11 cellular contexts compared by ENCODE assay signal in the genomic region with DNA sequence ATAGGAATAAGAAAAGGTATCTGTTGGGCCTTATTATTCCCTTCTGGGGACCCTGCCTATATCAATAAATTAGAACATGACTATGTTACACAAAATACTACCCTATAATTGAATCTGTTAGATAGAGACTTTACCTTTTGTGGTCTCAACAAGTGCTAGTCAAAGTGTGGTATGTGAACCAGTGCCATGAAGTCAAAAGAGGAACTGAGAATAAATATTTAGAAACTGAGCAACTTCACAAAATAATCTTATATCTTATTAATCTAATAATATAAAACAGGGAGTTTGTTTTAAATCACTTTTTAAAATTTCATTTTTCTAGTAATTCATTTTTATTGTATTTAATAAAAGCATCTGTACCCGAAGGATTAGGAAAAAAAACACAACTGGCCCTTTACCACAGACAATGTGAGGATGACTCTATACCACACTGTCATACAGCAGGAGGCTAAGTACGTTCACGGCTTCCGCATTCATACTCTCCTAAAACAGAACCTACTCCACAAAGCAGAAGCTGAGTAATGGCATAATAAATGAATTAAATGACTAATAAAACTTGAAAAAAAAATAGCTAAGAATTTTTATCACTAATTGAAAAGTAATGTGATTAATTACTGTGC. TPM values are rescaled to one million over a fixed set of nuclear protein-coding genes. Genes with fewer than 3 reads are reported as not detected.
A peak's percentile ranks its signal among the peaks of the same experiment; 100 is the strongest.
DNase-seq lines count a peak whose midpoint lies in the region; ATAC-seq and TF ChIP-seq lines count a peak whose summit lies in the region.
"Had no signal": no experiment of that assay in that cellular context is flagged by ENCODE, and none has a peak within 500 bp of the region (broad histone marks: within the 10 kb centered on the region; RNA-seq: fewer than 3 reads in every experiment).

No MANE protein-coding gene starts in this region.

- peak overlapping the region; percentile 62 for H3K27ac ChIP-seq in OCI-LY3 (ENCODE audit: low read length)
- H3K27ac ChIP-seq: SJSA1 had no signal

- no peaks in the 10 kb centered on the region for H3K27me3 ChIP-seq in OCI-LY3 (ENCODE audit: low read depth, low read length)
- H3K27me3 ChIP-seq in BE2C, result no peaks in the 10 kb centered on the region
- H3K27me3 ChIP-seq: SJSA1 had no signal

- no peaks in the 10 kb centered on the region for H3K79me2 ChIP-seq in OCI-LY3 (ENCODE audit: low read length)

- H3K4me3 ChIP-seq in OCI-LY3 (ENCODE audit: low read length) (no peak overlapping the region), BE2C (ENCODE audit: low read depth, low read length) (no peak overlapping the region)
- H3K4me3 ChIP-seq: SJSA1 had no signal

- no peak overlapping the region for H3K4me3 Mint-ChIP-seq in activated CD8-positive, alpha-beta T cell treated with anti-CD3 and anti-CD28 coated beads for 36 hours
- H3K4me3 Mint-ChIP-seq: CD4-positive, CD25-positive, alpha-beta regulatory T cell had no signal

- CTCF ChIA-PET in activated CD8-positive, alpha-beta T cell treated with anti-CD3 and anti-CD28 coated beads for 36 hours (lab: Charles Lee), result no interaction called here

- intact Hi-C loops in activated CD8-positive, alpha-beta T cell treated with anti-CD3 and anti-CD28 coated beads for 36 hours (cut with micrococcal nuclease), result no loop called here

- no peak overlapping the region for H3K27ac Mint-ChIP-seq in activated CD8-positive, alpha-beta T cell treated with anti-CD3 and anti-CD28 coated beads for 36 hours

- 0 out of 2 replicates have a peak, but pooled peaks cover 2% of the 10 kb centered on the region for H3K9me3 ChIP-seq in OCI-LY3 (ENCODE audit: insufficient read depth, low read length)
- H3K9me3 ChIP-seq in BE2C, result no peaks in the 10 kb centered on the region

- H4K20me1 ChIP-seq in OCI-LY3 (ENCODE audit: insufficient read depth, low read length), result no peaks in the 10 kb centered on the region

- no peak overlapping the region for H2AFZ ChIP-seq in OCI-LY3 (ENCODE audit: low read depth, low read length)

- H3K27me3 Mint-ChIP-seq in activated CD8-positive, alpha-beta T cell treated with anti-CD3 and anti-CD28 coated beads for 36 hours, result no peaks in the 10 kb centered on the region
- H3K27me3 Mint-ChIP-seq: CD4-positive, CD25-positive, alpha-beta regulatory T cell had no signal

- no peak for DNase-seq in BE2C
- DNase-seq in activated CD8-positive, alpha-beta T cell treated with anti-CD3 and anti-CD28 coated beads for 36 hours, result no peak
- no peak for DNase-seq in SHP77 (lab: John Stamatoyannopoulos, UW)
- DNase-seq in NCI-H2171 (lab: John Stamatoyannopoulos, UW), result no peak
- DNase-seq: CD4-positive, CD25-positive, alpha-beta regulatory T cell; NCI-H1105 had no signal

- peaks cover 69% of the 10 kb centered on the region for H3K36me3 Mint-ChIP-seq in activated CD8-positive, alpha-beta T cell treated with anti-CD3 and anti-CD28 coated beads for 36 hours (ENCODE audit: low read depth)

- H3K4me1 Mint-ChIP-seq in activated CD8-positive, alpha-beta T cell treated with anti-CD3 and anti-CD28 coated beads for 36 hours (ENCODE audit: low read depth), result no peaks in the 10 kb centered on the region
- H3K4me1 Mint-ChIP-seq: CD4-positive, CD25-positive, alpha-beta regulatory T cell had no signal

- POLR2A ChIA-PET in activated CD8-positive, alpha-beta T cell treated with anti-CD3 and anti-CD28 coated beads for 36 hours (lab: Charles Lee), result no interaction called here

- ATAC-seq in GM18502 (IDR thresholded peaks at IDR 0.05; ENCODE audit: poor library complexity, unreplicated experiment) (peak; percentile 99), GM21381 (IDR thresholded peaks at IDR 0.05; ENCODE audit: unreplicated experiment) (peak; percentile 99), HG03095 (IDR thresholded peaks at IDR 0.05; ENCODE audit: unreplicated experiment) (peak; percentile 96)
- ATAC-seq in activated CD8-positive, alpha-beta T cell treated with anti-CD3 and anti-CD28 coated beads for 36 hours, result no peak

- H3K36me3 ChIP-seq in OCI-LY3 (replicated peaks; ENCODE audit: low read depth, low read length) (peaks cover 57% of the 10 kb centered on the region), BE2C (peaks cover 47% of the 10 kb centered on the region)

- H3K4me1 ChIP-seq in OCI-LY3 (ENCODE audit: low read length) (peaks cover 20% of the 10 kb centered on the region), BE2C (no peaks in the 10 kb centered on the region)
- H3K4me1 ChIP-seq: SJSA1 had no signal

- TF ChIP-seq CTCF in OCI-LY3 (IDR thresholded peaks at IDR 0.05; ENCODE audit: low read depth, low read length), result no peak
- TF ChIP-seq CTCF in BE2C (IDR thresholded peaks at IDR 0.05; ENCODE audit: low read depth, low read length), result no peak
- no peak for TF ChIP-seq CTCF in activated CD8-positive, alpha-beta T cell treated with anti-CD3 and anti-CD28 coated beads for 36 hours (IDR thresholded peaks at IDR 0.05)

- peaks cover 7% of the 10 kb centered on the region for H3K9me3 Mint-ChIP-seq in activated CD8-positive, alpha-beta T cell treated with anti-CD3 and anti-CD28 coated beads for 36 hours

- peak overlapping the region; percentile 46 for H3K4me2 ChIP-seq in OCI-LY3 (ENCODE audit: low read length)

- H3K9ac ChIP-seq in OCI-LY3 (ENCODE audit: low read length), result no peak overlapping the region

RNA-seq across cellular contexts. Expression of a gene that starts 42.1 kb away (rescaled TPM):
- 29.1 TPM for polyA plus RNA-seq in BE2C (2012; ENCODE audit: insufficient read depth, insufficient read length, low read depth)
- total RNA-seq in activated CD8-positive, alpha-beta T cell treated with anti-CD3 and anti-CD28 coated beads for 36 hours, result 10 to 100 TPM; 45.4 to 45.6 TPM

RNA-seq across cellular contexts. Expression of a gene that starts 53.2 kb away (rescaled TPM):
- polyA plus RNA-seq in BE2C (2012; ENCODE audit: insufficient read depth, insufficient read length, low read depth), result 16.5 TPM
- 10 to 100 TPM; 21.6 to 25.3 TPM for total RNA-seq in activated CD8-positive, alpha-beta T cell treated with anti-CD3 and anti-CD28 coated beads for 36 hours
